In genomic region chr1:25336922-25337354, GRCh38 we compare ENCODE assay signal across 8 cellular contexts. TPM values are rescaled to one million over a fixed set of nuclear protein-coding genes. Genes with fewer than 3 reads are reported as not detected.
DNase-seq lines count a peak whose midpoint lies in the region; ATAC-seq and TF ChIP-seq lines count a peak whose summit lies in the region.
"Not testable (repeated sequence)": the region's sequence is repeated elsewhere in the genome, so short reads cannot be mapped to it uniquely, and the experiment has no call there.

No MANE protein-coding gene starts in this region.

- peak in 1 of 2 experiments; percentile 23; a peak in 2 of 4 replicates for TF ChIP-seq CTCF in GM23338 (conservative IDR thresholded peaks at IDR 0.05; ENCODE audit: low read depth in 2 of 2)

- not testable (repeated sequence) for H3F3A ChIP-seq in GM23338 (replicated peaks; ENCODE audit: low read depth)

- not testable (repeated sequence) for H3K27ac ChIP-seq in GM23338 (ENCODE audit: low read depth)

- DNase-seq in Caki2 (ENCODE audit: low read depth), result peak; percentile 30
- peak; percentile 4 for DNase-seq in GM23338 (ENCODE audit: low spot score)
- DNase-seq in Kasumi-1 (lab: John Stamatoyannopoulos, UW), result peak; percentile 24 to 25
- DNase-seq in T-helper 9 cell, result peak; percentile 11
- DNase-seq in astrocyte of the hippocampus (ENCODE audit: low read depth, low spot score), result peak; percentile 12
- peak; percentile 71 for DNase-seq in Right ventricle myocardium inferior (ENCODE audit: missing footprints)
- peak in 8 of 10 donors; percentile 6 to 50 (median 32) for DNase-seq in naive thymus-derived CD8-positive, alpha-beta T cell

- not testable (repeated sequence) for H3K27ac Mint-ChIP-seq in GM23338
- H3K27ac Mint-ChIP-seq in naive thymus-derived CD8-positive, alpha-beta T cell, result peak overlapping the region; percentile 80 to 97 (median 92)
- H3K27ac Mint-ChIP-seq in stimulated activated naive CD8-positive, alpha-beta T cell treated with anti-CD3 and anti-CD28 coated beads, Interleukin-15, Interleukin-2, amounts not matched to agents 100 ng/mL and 50 ng/mL, for 24 hours, result peak overlapping the region; percentile 85

- not testable (repeated sequence) for H3K9me2 ChIP-seq in GM23338 (ENCODE audit: insufficient read depth)

- H3K27me3 Mint-ChIP-seq in GM23338 (ENCODE audit: insufficient read depth, low read depth, poor library complexity); naive thymus-derived CD8-positive, alpha-beta T cell; stimulated activated naive CD8-positive, alpha-beta T cell treated with anti-CD3 and anti-CD28 coated beads, Interleukin-15, Interleukin-2, amounts not matched to agents 100 ng/mL and 50 ng/mL, for 24 hours: not testable (repeated sequence)

- peak; percentile 50 for ATAC-seq in GM23338
- peak; percentile 64 for ATAC-seq in Right ventricle myocardium inferior
- peak; percentile 5 to 31 for ATAC-seq in naive thymus-derived CD8-positive, alpha-beta T cell

- H3K79me2 ChIP-seq in GM23338 (replicated peaks; ENCODE audit: insufficient read depth), result peaks cover 40% of the 10 kb centered on the region

- H3K36me3 Mint-ChIP-seq in GM23338 (ENCODE audit: low read depth); stimulated activated naive CD8-positive, alpha-beta T cell treated with anti-CD3 and anti-CD28 coated beads, Interleukin-15, Interleukin-2, amounts not matched to agents 100 ng/mL and 50 ng/mL, for 24 hours (ENCODE audit: low read depth): not testable (repeated sequence)
- peaks cover 0 to 32% (median 2%) of the 10 kb centered on the region in 3 donors for H3K36me3 Mint-ChIP-seq in naive thymus-derived CD8-positive, alpha-beta T cell

- H3K4me3 Mint-ChIP-seq in GM23338, result peak overlapping the region; percentile 94
- H3K4me3 Mint-ChIP-seq in naive thymus-derived CD8-positive, alpha-beta T cell, result peak overlapping the region; percentile 87 to 97 (median 95)
- peak overlapping the region; percentile 97 for H3K4me3 Mint-ChIP-seq in stimulated activated naive CD8-positive, alpha-beta T cell treated with anti-CD3 and anti-CD28 coated beads, Interleukin-15, Interleukin-2, amounts not matched to agents 100 ng/mL and 50 ng/mL, for 24 hours

- H3K4me2 ChIP-seq in GM23338, result peak overlapping the region; percentile 74

- POLR2A ChIA-PET in naive thymus-derived CD8-positive, alpha-beta T cell (lab: Charles Lee), result not testable (repeated sequence)

- peaks cover 19% of the 10 kb centered on the region for H3K4me1 Mint-ChIP-seq in GM23338
- peaks cover 19 to 48% (median 40%) of the 10 kb centered on the region in 4 donors for H3K4me1 Mint-ChIP-seq in naive thymus-derived CD8-positive, alpha-beta T cell
- peaks cover 28% of the 10 kb centered on the region for H3K4me1 Mint-ChIP-seq in stimulated activated naive CD8-positive, alpha-beta T cell treated with anti-CD3 and anti-CD28 coated beads, Interleukin-15, Interleukin-2, amounts not matched to agents 100 ng/mL and 50 ng/mL, for 24 hours (ENCODE audit: low read depth)

- not testable (repeated sequence) for H3K9me3 Mint-ChIP-seq in GM23338; naive thymus-derived CD8-positive, alpha-beta T cell; stimulated activated naive CD8-positive, alpha-beta T cell treated with anti-CD3 and anti-CD28 coated beads, Interleukin-15, Interleukin-2, amounts not matched to agents 100 ng/mL and 50 ng/mL, for 24 hours

- H3K4me1 ChIP-seq in GM23338 (ENCODE audit: insufficient read depth), result not testable (repeated sequence)

- H3K4me3 ChIP-seq in GM23338, result peak overlapping the region; percentile 77

- intact Hi-C loops in Right ventricle myocardium inferior (cut with DNase I), result loop anchor here (5.0 kb wide), 1 partner anchor 90 kb away; the partner anchor contains the start of gene RSRP1

- not testable (repeated sequence) for H3K27me3 ChIP-seq in GM23338 (ENCODE audit: insufficient read depth)

- in situ Hi-C loops in Caki2 (cut with HindIII; ENCODE audit: low pct_unique_long_range_greater_than_20kb, low sequenced_read_pairs), result not testable (repeated sequence)

- H3K36me3 ChIP-seq in GM23338 (ENCODE audit: insufficient read depth), result not testable (repeated sequence)

- H2AFZ ChIP-seq in GM23338, result not testable (repeated sequence)

- H4K20me1 ChIP-seq in GM23338 (replicated peaks; ENCODE audit: insufficient read depth), result not testable (repeated sequence)

RNA-seq across cellular contexts. Expression of gene TMEM50A, which starts 1.2 kb away (rescaled TPM):
- 64.1 and 89.1 TPM in 2 replicates for total RNA-seq in Caki2 (2014; rRNA removed; shearing (Covaris generic); ENCODE audit: low replicate concordance)
- total RNA-seq in GM23338 (2014; rRNA removed; shearing (Covaris generic)), result 71.4 and 74.9 TPM in 2 replicates
- polyA plus RNA-seq in GM23338 (2016; fragmentation: Nextera tagmentation; extraction: Ambion mirVana), result 181 and 189 TPM in 2 replicates
- 70.5 TPM for total RNA-seq in Right ventricle myocardium inferior
- 100 to 1,000 TPM in 1 of 2 experiments, 10 to 100 TPM in 1; 89.0 to 101 TPM for total RNA-seq in naive thymus-derived CD8-positive, alpha-beta T cell
- 100 to 1,000 TPM; 130 to 201 (median 146) TPM for polyA plus RNA-seq in naive thymus-derived CD8-positive, alpha-beta T cell

Comparison
In these comparisons a context has a peak if more than half of its experiments do, and no peak if none do; other contexts are left out.
1. DNase-seq: peak in every context shown above with its lines; median percentile 71 in Right ventricle myocardium inferior; 32 in naive thymus-derived CD8-positive, alpha-beta T cell; 30 in Caki2; 24 in Kasumi-1; 12 in astrocyte of the hippocampus; 11 in T-helper 9 cell; 4 in GM23338.